ENCODE assay signal across 15 cellular contexts in genomic region chr9:16964228-16964627, GRCh38.
DNase-seq lines count a peak whose midpoint lies in the region; FAIRE-seq and TF ChIP-seq lines count a peak whose summit lies in the region.
"Had no signal": no experiment of that assay in that cellular context is flagged by ENCODE, and none has a peak within 500 bp of the region (broad histone marks: within the 10 kb centered on the region; RNA-seq: fewer than 3 reads in every experiment).

No MANE protein-coding gene starts in this region.

- peaks cover 4% of the 10 kb centered on the region for H3K9me3 Mint-ChIP-seq in osteocyte (ENCODE audit: unreplicated experiment)
- H3K9me3 Mint-ChIP-seq: natural killer cell treated with Interleukin-12 subunit alpha and Interleukin-12 subunit beta and Interleukin-15 and Interleukin-18, amount 100 ng/mL, for 72 hours had no signal

- H3K9me3 ChIP-seq in WERI-Rb-1 (ENCODE audit: severe bottlenecking), result no peaks in the 10 kb centered on the region
- H3K9me3 ChIP-seq: suprapubic skin had no signal

- no peak overlapping the region for H3K4me3 Mint-ChIP-seq in osteocyte (ENCODE audit: unreplicated experiment)
- H3K4me3 Mint-ChIP-seq: natural killer cell treated with Interleukin-12 subunit alpha and Interleukin-12 subunit beta and Interleukin-15 and Interleukin-18, amount 100 ng/mL, for 72 hours had no signal

- intact Hi-C loops in posterior vena cava (cut with DNase I), result no loop called here

- FAIRE-seq in frontal cortex (lab: Jason Lieb, UNC), result no peak
- FAIRE-seq: colon had no signal

- H3K36me3 ChIP-seq in WERI-Rb-1, result no peaks in the 10 kb centered on the region
- H3K36me3 ChIP-seq: left lung, suprapubic skin had no signal

- DNase-seq in EL, result peak; percentile 98
- peak; percentile 97 for DNase-seq in RPMI7951 (ENCODE audit: low read depth)
- peak; percentile 38 for DNase-seq in epithelial cell of esophagus (ENCODE audit: low read depth)
- no peak for DNase-seq in osteocyte (ENCODE audit: extremely low spot score, unreplicated experiment)
- DNase-seq in frontal cortex (ENCODE audit: low spot score in 2 of 2), result no peak
- no peak for DNase-seq in posterior vena cava (ENCODE audit: low spot score)
- DNase-seq in WERI-Rb-1, result no peak
- no peak for DNase-seq in stimulated activated CD4-positive, alpha-beta T cell treated with anti-CD3 and anti-CD28 coated beads, Interleukin-2, amount 100 ng/mL, for 24 hours
- DNase-seq: activated naive CD4-positive, alpha-beta T cell treated with Interleukin-2 at 50 U/mL for 16 hours; left lung; RPMI8226 had no signal

- H3K27me3 Mint-ChIP-seq in osteocyte (ENCODE audit: unreplicated experiment), result no peaks in the 10 kb centered on the region

- peaks cover 3% of the 10 kb centered on the region for H3K36me3 Mint-ChIP-seq in osteocyte (ENCODE audit: unreplicated experiment)

- no peak for TF ChIP-seq CTCF in epithelial cell of esophagus (IDR thresholded peaks at IDR 0.05; ENCODE audit: insufficient read depth, low read depth, low read length, missing control alignments)
- no peak for TF ChIP-seq CTCF in osteocyte (IDR thresholded peaks at IDR 0.05)
- TF ChIP-seq CTCF in WERI-Rb-1 (IDR thresholded peaks at IDR 0.05; ENCODE audit: low read depth, low read length), result no peak

- no peaks in the 10 kb centered on the region for H3K27me3 ChIP-seq in WERI-Rb-1 (ENCODE audit: insufficient read depth, low read depth, severe bottlenecking)
- H3K27me3 ChIP-seq: left lung, suprapubic skin had no signal

- H3K4me1 Mint-ChIP-seq in osteocyte (ENCODE audit: unreplicated experiment), result peaks cover 12% of the 10 kb centered on the region

- H3K4me3 ChIP-seq in epithelial cell of esophagus (ENCODE audit: low read length) (no peak overlapping the region), WERI-Rb-1 (ENCODE audit: low read depth, low read length) (no peak overlapping the region)
- H3K4me3 ChIP-seq: left lung, skin epidermis, suprapubic skin had no signal

- peak overlapping the region; percentile 98 for H3K27ac Mint-ChIP-seq in osteocyte (ENCODE audit: unreplicated experiment)
- H3K27ac Mint-ChIP-seq: natural killer cell treated with Interleukin-12 subunit alpha and Interleukin-12 subunit beta and Interleukin-15 and Interleukin-18, amount 100 ng/mL, for 72 hours had no signal

- no peak overlapping the region for H3K27ac ChIP-seq in WERI-Rb-1
- H3K27ac ChIP-seq: left lung, suprapubic skin had no signal

Comparison
In these comparisons a context has a peak if more than half of its experiments do, and no peak if none do; other contexts are left out.
1. DNase-seq: peak in EL (single experiment), RPMI7951 (single experiment) and epithelial cell of esophagus (single experiment); none in osteocyte (single experiment), frontal cortex (0 of 2), posterior vena cava (single experiment), WERI-Rb-1 (single experiment) and stimulated activated CD4-positive, alpha-beta T cell treated with anti-CD3 and anti-CD28 coated beads, Interleukin-2, amount 100 ng/mL, for 24 hours (0 of 2).